ENCODE assay signal across 2 cellular contexts in genomic region chr14:104981699-104982541, GRCh38.
A peak's percentile ranks its signal among the peaks of the same experiment; 100 is the strongest.
TF ChIP-seq lines count a peak whose summit lies in the region.

No MANE protein-coding gene starts in this region.

TF ChIP-seq in A549, 52 proteins besides CTCF, POLR2A, EP300 and RAD21:
- TF ChIP-seq HOXA7 (CRISPR knock-in tag; IDR thresholded peaks at IDR 0.05): no peak
- TF ChIP-seq HOXB5 (CRISPR knock-in tag; IDR thresholded peaks at IDR 0.05): no peak
- TF ChIP-seq CBX8 (IDR thresholded peaks at IDR 0.05): no peak
- TF ChIP-seq BHLHE40 (IDR thresholded peaks at IDR 0.05; ENCODE audit: low read depth, low read length): no peak
- no peak for TF ChIP-seq FOSL2 (IDR thresholded peaks at IDR 0.05)
- no peak for TF ChIP-seq FOSL2 (CRISPR knock-in tag; IDR thresholded peaks at IDR 0.05)
- no peak for TF ChIP-seq HMGXB4 (CRISPR knock-in tag; IDR thresholded peaks at IDR 0.05; ENCODE audit: borderline replicate concordance)
- TF ChIP-seq ATOH8 (CRISPR knock-in tag; IDR thresholded peaks at IDR 0.05; ENCODE audit: low read depth): no peak
- no peak for TF ChIP-seq JUN (IDR thresholded peaks at IDR 0.05)
- TF ChIP-seq GATA3 (IDR thresholded peaks at IDR 0.05; ENCODE audit: borderline replicate concordance): no peak
- no peak for TF ChIP-seq JUNB (IDR thresholded peaks at IDR 0.05)
- TF ChIP-seq RARB (CRISPR knock-in tag; IDR thresholded peaks at IDR 0.05): no peak
- no peak for TF ChIP-seq PBX3 (IDR thresholded peaks at IDR 0.05)
- no peak for TF ChIP-seq EHF (CRISPR knock-in tag; IDR thresholded peaks at IDR 0.05)
- TF ChIP-seq PHF8 (IDR thresholded peaks at IDR 0.05; ENCODE audit: borderline replicate concordance, low read depth): no peak
- no peak for TF ChIP-seq CHD4 (IDR thresholded peaks at IDR 0.05; ENCODE audit: borderline replicate concordance)
- no peak for TF ChIP-seq ESRRA (IDR thresholded peaks at IDR 0.05; ENCODE audit: borderline replicate concordance, low read length)
- TF ChIP-seq KDM1A (IDR thresholded peaks at IDR 0.05; ENCODE audit: low read depth): no peak
- TF ChIP-seq CBX2 (IDR thresholded peaks at IDR 0.05; ENCODE audit: borderline replicate concordance, low read depth): no peak
- TF ChIP-seq KDM5A (IDR thresholded peaks at IDR 0.05): no peak

TF ChIP-seq in HEK293, 187 proteins besides CTCF, POLR2A, EP300 and RAD21:
- TF ChIP-seq SP2 (tag by site-specific recombination; IDR thresholded peaks at IDR 0.05) (peak; percentile 17; the same call in 1 of the 2 replicates), ZFHX2 (tag by site-specific recombination; conservative IDR thresholded peaks at IDR 0.05) (0 out of 2 replicates have a peak, but pooled peaks have one; percentile 1), SP3 (tag by site-specific recombination; IDR thresholded peaks at IDR 0.05) (no peak)
